ENCODE assay signal across 9 cellular contexts in genomic region chr1:40687059-40687458, GRCh38. TPM values are rescaled to one million over a fixed set of nuclear protein-coding genes. Genes with fewer than 3 reads are reported as not detected.
"Had no signal": no experiment of that assay in that cellular context is flagged by ENCODE, and none has a peak within 500 bp of the region (broad histone marks: within the 10 kb centered on the region; RNA-seq: fewer than 3 reads in every experiment).

No MANE protein-coding gene starts in this region.

- H2AFZ ChIP-seq: GM23248 had no signal

- ATAC-seq: HCT116 had no signal

- H3K4me3 Mint-ChIP-seq: HFFc6, IgD-negative memory B cell had no signal

- H3K9me3 ChIP-seq: HAP-1 had no signal

- H3K4me3 ChIP-seq: GM23248, HAP-1 had no signal

- H3K27ac ChIP-seq: GM23248, HL-60 had no signal

- H3K27ac Mint-ChIP-seq: HFFc6 had no signal

- H3K9me3 Mint-ChIP-seq: HFFc6 had no signal

- H3K27me3 Mint-ChIP-seq: IgD-negative memory B cell had no signal

- DNase-seq: GM23248, GOT3, H7, HFFc6, KG1 had no signal

- H3K9ac ChIP-seq: GM23248 had no signal

RNA-seq across cellular contexts. Expression of gene RIMS3, which starts 21.6 kb away (rescaled TPM):
- total RNA-seq: GM23248 had no signal
